1 cellular context compared by ENCODE assay signal in the genomic region with DNA sequence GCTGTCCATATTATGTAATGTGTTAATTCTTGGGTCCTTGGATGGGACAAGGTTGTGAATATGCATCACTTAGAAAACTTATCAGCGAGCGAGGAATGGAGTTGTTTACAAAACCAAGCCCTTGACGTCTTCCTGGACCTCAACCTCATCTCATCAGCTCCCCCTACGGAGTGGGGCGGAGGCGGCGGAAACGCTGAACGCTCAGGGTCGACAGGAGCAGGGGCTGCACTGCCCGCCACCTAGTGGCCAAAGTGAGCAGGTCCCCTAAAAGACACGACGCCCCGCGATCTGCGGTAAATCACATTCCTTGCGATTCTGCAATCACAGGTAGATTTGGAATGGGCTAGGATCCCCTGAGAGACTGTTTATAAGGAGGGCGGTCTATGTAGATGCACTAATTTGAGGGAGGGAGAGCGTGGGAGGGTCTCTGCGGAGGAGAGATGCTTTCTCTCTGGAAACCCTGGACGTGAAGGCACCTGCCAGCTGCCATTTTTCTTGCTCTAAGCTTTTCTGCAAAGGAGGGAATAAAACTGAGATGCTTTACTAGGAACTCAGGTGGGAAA.
TF ChIP-seq lines count a peak whose summit lies in the region.

No MANE protein-coding gene starts in this region.

TF ChIP-seq in HepG2, 621 proteins besides CTCF, POLR2A, EP300 and RAD21 (continued from another document and continues in another):
- TF ChIP-seq, protein P1, sequence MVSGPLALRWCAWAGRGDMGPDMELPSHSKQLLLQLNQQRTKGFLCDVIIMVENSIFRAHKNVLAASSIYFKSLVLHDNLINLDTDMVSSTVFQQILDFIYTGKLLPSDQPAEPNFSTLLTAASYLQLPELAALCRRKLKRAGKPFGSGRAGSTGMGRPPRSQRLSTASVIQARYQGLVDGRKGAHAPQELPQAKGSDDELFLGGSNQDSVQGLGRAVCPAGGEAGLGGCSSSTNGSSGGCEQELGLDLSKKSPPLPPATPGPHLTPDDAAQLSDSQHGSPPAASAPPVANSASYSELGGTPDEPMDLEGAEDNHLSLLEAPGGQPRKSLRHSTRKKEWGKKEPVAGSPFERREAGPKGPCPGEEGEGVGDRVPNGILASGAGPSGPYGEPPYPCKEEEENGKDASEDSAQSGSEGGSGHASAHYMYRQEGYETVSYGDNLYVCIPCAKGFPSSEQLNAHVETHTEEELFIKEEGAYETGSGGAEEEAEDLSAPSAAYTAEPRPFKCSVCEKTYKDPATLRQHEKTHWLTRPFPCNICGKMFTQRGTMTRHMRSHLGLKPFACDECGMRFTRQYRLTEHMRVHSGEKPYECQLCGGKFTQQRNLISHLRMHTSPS (CRISPR knock-in tag; IDR thresholded peaks at IDR 0.05; ENCODE audit: low read depth), result no peak
- TF ChIP-seq MTF2 (CRISPR knock-in tag; IDR thresholded peaks at IDR 0.05; ENCODE audit: borderline replicate concordance) (peak; percentile 73; the same call in 1 of the 2 replicates), GABPB1 (CRISPR knock-in tag; IDR thresholded peaks at IDR 0.05) (peak; percentile 76), IRF2 (CRISPR knock-in tag; IDR thresholded peaks at IDR 0.05) (peak; percentile 28; the same call in 1 of the 2 replicates), FOXO1 (CRISPR knock-in tag; IDR thresholded peaks at IDR 0.05) (peak; percentile 66), PRPF4 (IDR thresholded peaks at IDR 0.05; ENCODE audit: low read depth, low read length, poor library complexity, severe bottlenecking) (no peak), NR2F6 (IDR thresholded peaks at IDR 0.05) (no peak; the same call in 1 of the 2 replicates), NR2F6 (CRISPR knock-in tag; IDR thresholded peaks at IDR 0.05) (peak; percentile 53; the same call in 1 of the 2 replicates), KDM6A (CRISPR knock-in tag; IDR thresholded peaks at IDR 0.05; ENCODE audit: low read depth) (no peak), CBX1 (IDR thresholded peaks at IDR 0.05; ENCODE audit: low read depth) (no peak), NRL (CRISPR knock-in tag; IDR thresholded peaks at IDR 0.05; ENCODE audit: borderline replicate concordance) (no peak), SALL2 (CRISPR knock-in tag; IDR thresholded peaks at IDR 0.05) (peak; percentile 31; the same call in 1 of the 2 replicates), HNRNPLL (IDR thresholded peaks at IDR 0.05; ENCODE audit: low read depth, low read length, poor library complexity, severe bottlenecking) (peak; percentile 76), ZNF331 (CRISPR knock-in tag; IDR thresholded peaks at IDR 0.05) (peak; percentile 74), CEBPB (IDR thresholded peaks at IDR 0.05; ENCODE audit: borderline replicate concordance, low read depth, low read length) (0 out of 2 replicates have a peak, but pooled peaks have one; percentile 20), ZNF841 (CRISPR knock-in tag; IDR thresholded peaks at IDR 0.05; ENCODE audit: borderline replicate concordance) (no peak), ZSCAN21 (CRISPR knock-in tag; IDR thresholded peaks at IDR 0.05; ENCODE audit: borderline replicate concordance) (no peak), PAX8 (CRISPR knock-in tag; IDR thresholded peaks at IDR 0.05; ENCODE audit: borderline replicate concordance) (no peak), ZNF766 (CRISPR knock-in tag; IDR thresholded peaks at IDR 0.05; ENCODE audit: borderline replicate concordance) (peak; percentile 31; the same call in 1 of the 2 replicates), ZNF782 (CRISPR knock-in tag; IDR thresholded peaks at IDR 0.05; ENCODE audit: borderline replicate concordance) (no peak), ZZZ3 (CRISPR knock-in tag; IDR thresholded peaks at IDR 0.05; ENCODE audit: borderline replicate concordance) (no peak), ZNF83 (CRISPR knock-in tag; IDR thresholded peaks at IDR 0.05; ENCODE audit: borderline replicate concordance) (0 out of 2 replicates have a peak, but pooled peaks have one; percentile 58), ASH2L (IDR thresholded peaks at IDR 0.05; ENCODE audit: insufficient read length, low read depth, low read length) (peak; percentile 57), ZNF776 (CRISPR knock-in tag; IDR thresholded peaks at IDR 0.05) (no peak), NCOR1 (IDR thresholded peaks at IDR 0.05; ENCODE audit: borderline replicate concordance, low read length) (no peak), THAP11 (CRISPR knock-in tag; IDR thresholded peaks at IDR 0.05) (peak; percentile 67), ZNF451 (CRISPR knock-in tag; IDR thresholded peaks at IDR 0.05) (no peak), ZNF253 (CRISPR knock-in tag; IDR thresholded peaks at IDR 0.05; ENCODE audit: borderline replicate concordance) (no peak), HNRNPH1 (optimal IDR thresholded peaks at IDR 0.05; ENCODE audit: low read depth, low read length) (no peak), ZFX (CRISPR knock-in tag; IDR thresholded peaks at IDR 0.05; ENCODE audit: low read depth) (peak; percentile 36; the same call in 1 of the 2 replicates), YY1 (IDR thresholded peaks at IDR 0.05; ENCODE audit: insufficient read depth, insufficient replicate concordance, low read depth, low read length) (peak; percentile 44)
- TF ChIP-seq, protein P2, sequence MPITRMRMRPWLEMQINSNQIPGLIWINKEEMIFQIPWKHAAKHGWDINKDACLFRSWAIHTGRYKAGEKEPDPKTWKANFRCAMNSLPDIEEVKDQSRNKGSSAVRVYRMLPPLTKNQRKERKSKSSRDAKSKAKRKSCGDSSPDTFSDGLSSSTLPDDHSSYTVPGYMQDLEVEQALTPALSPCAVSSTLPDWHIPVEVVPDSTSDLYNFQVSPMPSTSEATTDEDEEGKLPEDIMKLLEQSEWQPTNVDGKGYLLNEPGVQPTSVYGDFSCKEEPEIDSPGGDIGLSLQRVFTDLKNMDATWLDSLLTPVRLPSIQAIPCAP (CRISPR knock-in tag; IDR thresholded peaks at IDR 0.05; ENCODE audit: low read depth), result no peak
- TF ChIP-seq, protein P3, sequence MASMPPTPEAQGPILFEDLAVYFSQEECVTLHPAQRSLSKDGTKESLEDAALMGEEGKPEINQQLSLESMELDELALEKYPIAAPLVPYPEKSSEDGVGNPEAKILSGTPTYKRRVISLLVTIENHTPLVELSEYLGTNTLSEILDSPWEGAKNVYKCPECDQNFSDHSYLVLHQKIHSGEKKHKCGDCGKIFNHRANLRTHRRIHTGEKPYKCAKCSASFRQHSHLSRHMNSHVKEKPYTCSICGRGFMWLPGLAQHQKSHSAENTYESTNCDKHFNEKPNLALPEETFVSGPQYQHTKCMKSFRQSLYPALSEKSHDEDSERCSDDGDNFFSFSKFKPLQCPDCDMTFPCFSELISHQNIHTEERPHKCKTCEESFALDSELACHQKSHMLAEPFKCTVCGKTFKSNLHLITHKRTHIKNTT (CRISPR knock-in tag; IDR thresholded peaks at IDR 0.05), result no peak
- TF ChIP-seq, protein P4, sequence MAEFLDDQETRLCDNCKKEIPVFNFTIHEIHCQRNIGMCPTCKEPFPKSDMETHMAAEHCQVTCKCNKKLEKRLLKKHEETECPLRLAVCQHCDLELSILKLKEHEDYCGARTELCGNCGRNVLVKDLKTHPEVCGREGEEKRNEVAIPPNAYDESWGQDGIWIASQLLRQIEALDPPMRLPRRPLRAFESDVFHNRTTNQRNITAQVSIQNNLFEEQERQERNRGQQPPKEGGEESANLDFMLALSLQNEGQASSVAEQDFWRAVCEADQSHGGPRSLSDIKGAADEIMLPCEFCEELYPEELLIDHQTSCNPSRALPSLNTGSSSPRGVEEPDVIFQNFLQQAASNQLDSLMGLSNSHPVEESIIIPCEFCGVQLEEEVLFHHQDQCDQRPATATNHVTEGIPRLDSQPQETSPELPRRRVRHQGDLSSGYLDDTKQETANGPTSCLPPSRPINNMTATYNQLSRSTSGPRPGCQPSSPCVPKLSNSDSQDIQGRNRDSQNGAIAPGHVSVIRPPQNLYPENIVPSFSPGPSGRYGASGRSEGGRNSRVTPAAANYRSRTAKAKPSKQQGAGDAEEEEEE (CRISPR knock-in tag; IDR thresholded peaks at IDR 0.05; ENCODE audit: borderline replicate concordance), result no peak
- TF ChIP-seq, protein P5, sequence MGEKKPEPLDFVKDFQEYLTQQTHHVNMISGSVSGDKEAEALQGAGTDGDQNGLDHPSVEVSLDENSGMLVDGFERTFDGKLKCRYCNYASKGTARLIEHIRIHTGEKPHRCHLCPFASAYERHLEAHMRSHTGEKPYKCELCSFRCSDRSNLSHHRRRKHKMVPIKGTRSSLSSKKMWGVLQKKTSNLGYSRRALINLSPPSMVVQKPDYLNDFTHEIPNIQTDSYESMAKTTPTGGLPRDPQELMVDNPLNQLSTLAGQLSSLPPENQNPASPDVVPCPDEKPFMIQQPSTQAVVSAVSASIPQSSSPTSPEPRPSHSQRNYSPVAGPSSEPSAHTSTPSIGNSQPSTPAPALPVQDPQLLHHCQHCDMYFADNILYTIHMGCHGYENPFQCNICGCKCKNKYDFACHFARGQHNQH (CRISPR knock-in tag; IDR thresholded peaks at IDR 0.05), result peak; percentile 86; the same call in 1 of the 2 replicates
- TF ChIP-seq, protein P6, sequence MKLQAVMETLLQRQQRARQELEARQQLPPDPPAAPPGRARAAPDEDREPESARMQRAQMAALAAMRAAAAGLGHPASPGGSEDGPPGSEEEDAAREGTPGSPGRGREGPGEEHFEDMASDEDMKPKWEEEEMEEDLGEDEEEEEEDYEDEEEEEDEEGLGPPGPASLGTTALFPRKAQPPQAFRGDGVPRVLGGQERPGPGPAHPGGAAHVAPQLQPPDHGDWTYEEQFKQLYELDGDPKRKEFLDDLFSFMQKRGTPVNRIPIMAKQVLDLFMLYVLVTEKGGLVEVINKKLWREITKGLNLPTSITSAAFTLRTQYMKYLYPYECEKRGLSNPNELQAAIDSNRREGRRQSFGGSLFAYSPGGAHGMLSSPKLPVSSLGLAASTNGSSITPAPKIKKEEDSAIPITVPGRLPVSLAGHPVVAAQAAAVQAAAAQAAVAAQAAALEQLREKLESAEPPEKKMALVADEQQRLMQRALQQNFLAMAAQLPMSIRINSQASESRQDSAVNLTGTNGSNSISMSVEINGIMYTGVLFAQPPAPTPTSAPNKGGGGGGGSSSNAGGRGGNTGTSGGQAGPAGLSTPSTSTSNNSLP (IDR thresholded peaks at IDR 0.05; ENCODE audit: low read depth, low read length), result 0 out of 2 replicates have a peak, but pooled peaks have one; percentile 33
- TF ChIP-seq, protein P7, sequence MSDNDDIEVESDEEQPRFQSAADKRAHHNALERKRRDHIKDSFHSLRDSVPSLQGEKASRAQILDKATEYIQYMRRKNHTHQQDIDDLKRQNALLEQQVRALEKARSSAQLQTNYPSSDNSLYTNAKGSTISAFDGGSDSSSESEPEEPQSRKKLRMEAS (IDR thresholded peaks at IDR 0.05), result peak; percentile 61
- TF ChIP-seq, protein P8, sequence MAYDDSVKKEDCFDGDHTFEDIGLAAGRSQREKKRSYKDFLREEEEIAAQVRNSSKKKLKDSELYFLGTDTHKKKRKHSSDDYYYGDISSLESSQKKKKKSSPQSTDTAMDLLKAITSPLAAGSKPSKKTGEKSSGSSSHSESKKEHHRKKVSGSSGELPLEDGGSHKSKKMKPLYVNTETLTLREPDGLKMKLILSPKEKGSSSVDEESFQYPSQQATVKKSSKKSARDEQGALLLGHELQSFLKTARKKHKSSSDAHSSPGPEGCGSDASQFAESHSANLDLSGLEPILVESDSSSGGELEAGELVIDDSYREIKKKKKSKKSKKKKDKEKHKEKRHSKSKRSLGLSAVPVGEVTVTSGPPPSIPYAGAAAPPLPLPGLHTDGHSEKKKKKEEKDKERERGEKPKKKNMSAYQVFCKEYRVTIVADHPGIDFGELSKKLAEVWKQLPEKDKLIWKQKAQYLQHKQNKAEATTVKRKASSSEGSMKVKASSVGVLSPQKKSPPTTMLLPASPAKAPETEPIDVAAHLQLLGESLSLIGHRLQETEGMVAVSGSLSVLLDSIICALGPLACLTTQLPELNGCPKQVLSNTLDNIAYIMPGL (CRISPR knock-in tag; IDR thresholded peaks at IDR 0.05; ENCODE audit: borderline replicate concordance in 1 of 2, low read depth in 1 of 2), result peak; percentile 87 to 97
- TF ChIP-seq, protein P9, sequence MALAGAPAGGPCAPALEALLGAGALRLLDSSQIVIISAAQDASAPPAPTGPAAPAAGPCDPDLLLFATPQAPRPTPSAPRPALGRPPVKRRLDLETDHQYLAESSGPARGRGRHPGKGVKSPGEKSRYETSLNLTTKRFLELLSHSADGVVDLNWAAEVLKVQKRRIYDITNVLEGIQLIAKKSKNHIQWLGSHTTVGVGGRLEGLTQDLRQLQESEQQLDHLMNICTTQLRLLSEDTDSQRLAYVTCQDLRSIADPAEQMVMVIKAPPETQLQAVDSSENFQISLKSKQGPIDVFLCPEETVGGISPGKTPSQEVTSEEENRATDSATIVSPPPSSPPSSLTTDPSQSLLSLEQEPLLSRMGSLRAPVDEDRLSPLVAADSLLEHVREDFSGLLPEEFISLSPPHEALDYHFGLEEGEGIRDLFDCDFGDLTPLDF (CRISPR knock-in tag; IDR thresholded peaks at IDR 0.05), result no peak
- TF ChIP-seq, protein P10, sequence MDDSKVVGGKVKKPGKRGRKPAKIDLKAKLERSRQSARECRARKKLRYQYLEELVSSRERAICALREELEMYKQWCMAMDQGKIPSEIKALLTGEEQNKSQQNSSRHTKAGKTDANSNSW (CRISPR knock-in tag; IDR thresholded peaks at IDR 0.05; ENCODE audit: borderline replicate concordance), result peak; percentile 70; the same call in 1 of the 2 replicates
- TF ChIP-seq, protein P11, sequence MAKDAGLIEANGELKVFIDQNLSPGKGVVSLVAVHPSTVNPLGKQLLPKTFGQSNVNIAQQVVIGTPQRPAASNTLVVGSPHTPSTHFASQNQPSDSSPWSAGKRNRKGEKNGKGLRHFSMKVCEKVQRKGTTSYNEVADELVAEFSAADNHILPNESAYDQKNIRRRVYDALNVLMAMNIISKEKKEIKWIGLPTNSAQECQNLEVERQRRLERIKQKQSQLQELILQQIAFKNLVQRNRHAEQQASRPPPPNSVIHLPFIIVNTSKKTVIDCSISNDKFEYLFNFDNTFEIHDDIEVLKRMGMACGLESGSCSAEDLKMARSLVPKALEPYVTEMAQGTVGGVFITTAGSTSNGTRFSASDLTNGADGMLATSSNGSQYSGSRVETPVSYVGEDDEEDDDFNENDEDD (CRISPR knock-in tag; IDR thresholded peaks at IDR 0.05; ENCODE audit: borderline replicate concordance), result no peak
- TF ChIP-seq, protein P12, sequence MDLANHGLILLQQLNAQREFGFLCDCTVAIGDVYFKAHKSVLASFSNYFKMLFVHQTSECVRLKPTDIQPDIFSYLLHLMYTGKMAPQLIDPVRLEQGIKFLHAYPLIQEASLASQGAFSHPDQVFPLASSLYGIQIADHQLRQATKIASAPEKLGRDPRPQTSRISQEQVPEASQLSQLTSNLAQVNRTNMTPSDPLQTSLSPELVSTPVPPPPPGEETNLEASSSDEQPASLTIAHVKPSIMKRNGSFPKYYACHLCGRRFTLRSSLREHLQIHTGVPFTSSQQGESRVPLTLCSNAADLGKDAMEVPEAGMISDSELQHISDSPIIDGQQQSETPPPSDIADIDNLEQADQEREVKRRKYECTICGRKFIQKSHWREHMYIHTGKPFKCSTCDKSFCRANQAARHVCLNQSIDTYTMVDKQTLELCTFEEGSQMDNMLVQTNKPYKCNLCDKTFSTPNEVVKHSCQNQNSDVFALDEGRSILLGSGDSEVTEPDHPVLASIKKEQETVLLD (CRISPR knock-in tag; IDR thresholded peaks at IDR 0.05; ENCODE audit: low read depth), result no peak
- TF ChIP-seq, protein P13, sequence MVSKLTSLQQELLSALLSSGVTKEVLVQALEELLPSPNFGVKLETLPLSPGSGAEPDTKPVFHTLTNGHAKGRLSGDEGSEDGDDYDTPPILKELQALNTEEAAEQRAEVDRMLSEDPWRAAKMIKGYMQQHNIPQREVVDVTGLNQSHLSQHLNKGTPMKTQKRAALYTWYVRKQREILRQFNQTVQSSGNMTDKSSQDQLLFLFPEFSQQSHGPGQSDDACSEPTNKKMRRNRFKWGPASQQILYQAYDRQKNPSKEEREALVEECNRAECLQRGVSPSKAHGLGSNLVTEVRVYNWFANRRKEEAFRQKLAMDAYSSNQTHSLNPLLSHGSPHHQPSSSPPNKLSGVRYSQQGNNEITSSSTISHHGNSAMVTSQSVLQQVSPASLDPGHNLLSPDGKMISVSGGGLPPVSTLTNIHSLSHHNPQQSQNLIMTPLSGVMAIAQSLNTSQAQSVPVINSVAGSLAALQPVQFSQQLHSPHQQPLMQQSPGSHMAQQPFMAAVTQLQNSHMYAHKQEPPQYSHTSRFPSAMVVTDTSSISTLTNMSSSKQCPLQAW (CRISPR knock-in tag; IDR thresholded peaks at IDR 0.05), result peak; percentile 83; the same call in 1 of the 2 replicates
